ENCODE assay signal across 1 cellular context in the genomic region with DNA sequence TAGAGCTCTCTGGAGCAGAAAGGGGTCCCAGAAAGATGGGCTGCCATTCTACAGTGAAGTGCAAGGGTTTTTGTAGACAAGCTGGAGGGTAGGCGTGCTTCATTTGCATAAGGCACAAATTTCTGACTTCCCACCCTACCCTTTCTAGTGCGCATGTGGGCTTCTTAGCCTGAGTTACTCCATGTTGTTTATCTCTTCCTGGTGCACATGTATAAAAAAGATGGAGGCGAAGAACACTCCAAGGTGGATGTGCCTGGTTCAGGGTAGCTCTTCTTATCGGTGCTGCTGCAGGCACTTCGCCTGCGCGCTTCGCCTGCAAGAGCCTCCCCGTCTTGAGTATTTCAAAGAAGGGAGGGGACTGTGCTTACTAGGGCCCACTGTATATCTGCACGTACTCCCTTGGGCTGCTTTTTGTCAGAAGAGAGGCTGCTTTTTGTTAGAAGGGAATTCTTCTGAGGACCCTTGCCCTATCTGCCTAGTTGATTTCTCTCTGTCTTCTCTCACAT.
TF ChIP-seq lines count a peak whose summit lies in the region.

No MANE protein-coding gene starts in this region.

TF ChIP-seq in K562, 482 proteins besides CTCF, POLR2A, EP300 and RAD21 (continued from another document and continues in another):
- TF ChIP-seq, protein P1, sequence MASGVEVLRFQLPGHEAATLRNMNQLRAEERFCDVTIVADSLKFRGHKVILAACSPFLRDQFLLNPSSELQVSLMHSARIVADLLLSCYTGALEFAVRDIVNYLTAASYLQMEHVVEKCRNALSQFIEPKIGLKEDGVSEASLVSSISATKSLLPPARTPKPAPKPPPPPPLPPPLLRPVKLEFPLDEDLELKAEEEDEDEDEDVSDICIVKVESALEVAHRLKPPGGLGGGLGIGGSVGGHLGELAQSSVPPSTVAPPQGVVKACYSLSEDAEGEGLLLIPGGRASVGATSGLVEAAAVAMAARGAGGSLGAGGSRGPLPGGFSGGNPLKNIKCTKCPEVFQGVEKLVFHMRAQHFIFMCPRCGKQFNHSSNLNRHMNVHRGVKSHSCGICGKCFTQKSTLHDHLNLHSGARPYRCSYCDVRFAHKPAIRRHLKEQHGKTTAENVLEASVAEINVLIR (CRISPR knock-in tag; IDR thresholded peaks at IDR 0.05) = peak; percentile 96
- TF ChIP-seq OTX1 (CRISPR knock-in tag; IDR thresholded peaks at IDR 0.05) (peak; percentile 97), SIRT6 (IDR thresholded peaks at IDR 0.05; ENCODE audit: low read depth, low read length) (no peak), ZBTB17 (CRISPR knock-in tag; IDR thresholded peaks at IDR 0.05) (peak; percentile 98), KAT2B (IDR thresholded peaks at IDR 0.05; ENCODE audit: low read depth, low read length) (no peak), MCM5 (IDR thresholded peaks at IDR 0.05; ENCODE audit: low read depth) (no peak), CBX2 (IDR thresholded peaks at IDR 0.05; ENCODE audit: insufficient read depth, low read length, poor library complexity, severe bottlenecking) (no peak), ZNF311 (CRISPR knock-in tag; IDR thresholded peaks at IDR 0.05) (peak; percentile 99), IFI16 (CRISPR knock-in tag; IDR thresholded peaks at IDR 0.05) (peak; percentile 100), IRF2 (CRISPR knock-in tag; IDR thresholded peaks at IDR 0.05) (no peak), SLC30A9 (CRISPR knock-in tag; IDR thresholded peaks at IDR 0.05) (peak; percentile 91; the same call in 1 of the 2 replicates), BMI1 (IDR thresholded peaks at IDR 0.05; ENCODE audit: low read length) (no peak), DDX20 (tag; IDR thresholded peaks at IDR 0.05; ENCODE audit: low read depth) (peak; percentile 96), E2F3 (CRISPR knock-in tag; IDR thresholded peaks at IDR 0.05) (peak; percentile 99), GTF2E2 (tag; IDR thresholded peaks at IDR 0.05) (peak; percentile 72; the same call in 1 of the 2 replicates), HOXB6 (CRISPR knock-in tag; IDR thresholded peaks at IDR 0.05; ENCODE audit: borderline replicate concordance) (peak; percentile 93), ZNF165 (CRISPR knock-in tag; IDR thresholded peaks at IDR 0.05; ENCODE audit: borderline replicate concordance) (peak; percentile 99), PTTG1 (tag; IDR thresholded peaks at IDR 0.05; ENCODE audit: low read depth) (peak; percentile 97), HNRNPLL (IDR thresholded peaks at IDR 0.05; ENCODE audit: low read depth, low read length, poor library complexity, severe bottlenecking) (no peak), KDM1A (IDR thresholded peaks at IDR 0.05) (peak in 1 of 2 experiments; percentile 61; a peak in 2 of 4 replicates), ZNF274 (IDR thresholded peaks at IDR 0.05; ENCODE audit: borderline replicate concordance, low read depth, low read length) (no peak), TCF3 (CRISPR knock-in tag; IDR thresholded peaks at IDR 0.05) (peak; percentile 63), SP2 (IDR thresholded peaks at IDR 0.05; ENCODE audit: extremely low read depth, low read depth, low read length, poor library complexity, severe bottlenecking) (no peak), ETS2 (tag; IDR thresholded peaks at IDR 0.05; ENCODE audit: borderline replicate concordance, poor library complexity, severe bottlenecking) (peak; percentile 95), ZC3H8 (IDR thresholded peaks at IDR 0.05) (no peak), BRD4 (IDR thresholded peaks at IDR 0.05) (no peak), CCAR2 (IDR thresholded peaks at IDR 0.05; ENCODE audit: low read depth, low read length) (no peak), TBP (optimal IDR thresholded peaks at IDR 0.05; ENCODE audit: low read depth, low read length) (no peak), ZNF695 (CRISPR knock-in tag; IDR thresholded peaks at IDR 0.05) (peak; percentile 97), JUND (IDR thresholded peaks at IDR 0.05; ENCODE audit: borderline replicate concordance, low read depth, low read length) (no peak), JUND (tag; IDR thresholded peaks at IDR 0.05; ENCODE audit: borderline replicate concordance, low read depth, low read length) (peak; percentile 97; the same call in 2 of the 3 replicates), CBFA2T2 (conservative IDR thresholded peaks at IDR 0.05) (peak; percentile 52), POLR3G (IDR thresholded peaks at IDR 0.05; ENCODE audit: extremely low read depth, insufficient read length, insufficient replicate concordance) (no peak), MYNN (IDR thresholded peaks at IDR 0.05) (0 out of 2 replicates have a peak, but pooled peaks have one; percentile 27), MYNN (CRISPR knock-in tag; IDR thresholded peaks at IDR 0.05) (no peak), DIDO1 (tag; IDR thresholded peaks at IDR 0.05; ENCODE audit: low read depth) (peak; percentile 96), ILK (tag; IDR thresholded peaks at IDR 0.05; ENCODE audit: borderline replicate concordance, low read depth) (peak; percentile 99), BCL6 (CRISPR knock-in tag; IDR thresholded peaks at IDR 0.05) (peak; percentile 97), CBX1 (IDR thresholded peaks at IDR 0.05; ENCODE audit: low read depth) (no peak), ZNF408 (CRISPR knock-in tag; IDR thresholded peaks at IDR 0.05; ENCODE audit: low read depth) (no peak), POLR2AphosphoS5 (IDR thresholded peaks at IDR 0.05; ENCODE audit: control insufficient read depth, insufficient read depth, low read depth, low read length) (peak; percentile 39; the same call in 1 of the 2 replicates), RBFOX2 (IDR thresholded peaks at IDR 0.05; ENCODE audit: low read depth, low read length) (0 out of 2 replicates have a peak, but pooled peaks have one; percentile 37), SAFB2 (IDR thresholded peaks at IDR 0.05; ENCODE audit: borderline replicate concordance, low read depth, low read length, severe bottlenecking) (no peak), ZNF253 (CRISPR knock-in tag; conservative IDR thresholded peaks at IDR 0.05) (peak; percentile 82), KLF16 (IDR thresholded peaks at IDR 0.05) (0 out of 2 replicates have a peak, but pooled peaks have one; percentile 10), ZNF707 (CRISPR knock-in tag; conservative IDR thresholded peaks at IDR 0.05) (peak; percentile 91), TBL1XR1 (IDR thresholded peaks at IDR 0.05; ENCODE audit: low read length in 2 of 2) (no peak; a peak in 1 of 4 replicates)
- TF ChIP-seq, protein P2, sequence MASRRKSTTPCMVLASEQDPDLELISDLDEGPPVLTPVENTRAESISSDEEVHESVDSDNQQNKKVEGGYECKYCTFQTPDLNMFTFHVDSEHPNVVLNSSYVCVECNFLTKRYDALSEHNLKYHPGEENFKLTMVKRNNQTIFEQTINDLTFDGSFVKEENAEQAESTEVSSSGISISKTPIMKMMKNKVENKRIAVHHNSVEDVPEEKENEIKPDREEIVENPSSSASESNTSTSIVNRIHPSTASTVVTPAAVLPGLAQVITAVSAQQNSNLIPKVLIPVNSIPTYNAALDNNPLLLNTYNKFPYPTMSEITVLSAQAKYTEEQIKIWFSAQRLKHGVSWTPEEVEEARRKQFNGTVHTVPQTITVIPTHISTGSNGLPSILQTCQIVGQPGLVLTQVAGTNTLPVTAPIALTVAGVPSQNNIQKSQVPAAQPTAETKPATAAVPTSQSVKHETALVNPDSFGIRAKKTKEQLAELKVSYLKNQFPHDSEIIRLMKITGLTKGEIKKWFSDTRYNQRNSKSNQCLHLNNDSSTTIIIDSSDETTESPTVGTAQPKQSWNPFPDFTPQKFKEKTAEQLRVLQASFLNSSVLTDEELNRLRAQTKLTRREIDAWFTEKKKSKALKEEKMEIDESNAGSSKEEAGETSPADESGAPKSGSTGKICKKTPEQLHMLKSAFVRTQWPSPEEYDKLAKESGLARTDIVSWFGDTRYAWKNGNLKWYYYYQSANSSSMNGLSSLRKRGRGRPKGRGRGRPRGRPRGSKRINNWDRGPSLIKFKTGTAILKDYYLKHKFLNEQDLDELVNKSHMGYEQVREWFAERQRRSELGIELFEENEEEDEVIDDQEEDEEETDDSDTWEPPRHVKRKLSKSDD (conservative IDR thresholded peaks at IDR 0.05; ENCODE audit: low read length) = no peak; the same call in 1 of the 2 replicates
- TF ChIP-seq, protein P3, sequence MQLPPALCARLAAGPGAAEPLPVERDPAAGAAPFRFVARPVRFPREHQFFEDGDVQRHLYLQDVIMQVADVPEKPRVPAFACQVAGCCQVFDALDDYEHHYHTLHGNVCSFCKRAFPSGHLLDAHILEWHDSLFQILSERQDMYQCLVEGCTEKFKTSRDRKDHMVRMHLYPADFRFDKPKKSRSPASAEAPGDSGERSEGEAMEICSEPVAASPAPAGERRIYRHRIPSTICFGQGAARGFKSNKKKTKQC (CRISPR knock-in tag; IDR thresholded peaks at IDR 0.05) = no peak
- TF ChIP-seq, protein P4, sequence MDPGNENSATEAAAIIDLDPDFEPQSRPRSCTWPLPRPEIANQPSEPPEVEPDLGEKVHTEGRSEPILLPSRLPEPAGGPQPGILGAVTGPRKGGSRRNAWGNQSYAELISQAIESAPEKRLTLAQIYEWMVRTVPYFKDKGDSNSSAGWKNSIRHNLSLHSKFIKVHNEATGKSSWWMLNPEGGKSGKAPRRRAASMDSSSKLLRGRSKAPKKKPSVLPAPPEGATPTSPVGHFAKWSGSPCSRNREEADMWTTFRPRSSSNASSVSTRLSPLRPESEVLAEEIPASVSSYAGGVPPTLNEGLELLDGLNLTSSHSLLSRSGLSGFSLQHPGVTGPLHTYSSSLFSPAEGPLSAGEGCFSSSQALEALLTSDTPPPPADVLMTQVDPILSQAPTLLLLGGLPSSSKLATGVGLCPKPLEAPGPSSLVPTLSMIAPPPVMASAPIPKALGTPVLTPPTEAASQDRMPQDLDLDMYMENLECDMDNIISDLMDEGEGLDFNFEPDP (CRISPR knock-in tag; IDR thresholded peaks at IDR 0.05) = peak; percentile 99
- TF ChIP-seq, protein P5, sequence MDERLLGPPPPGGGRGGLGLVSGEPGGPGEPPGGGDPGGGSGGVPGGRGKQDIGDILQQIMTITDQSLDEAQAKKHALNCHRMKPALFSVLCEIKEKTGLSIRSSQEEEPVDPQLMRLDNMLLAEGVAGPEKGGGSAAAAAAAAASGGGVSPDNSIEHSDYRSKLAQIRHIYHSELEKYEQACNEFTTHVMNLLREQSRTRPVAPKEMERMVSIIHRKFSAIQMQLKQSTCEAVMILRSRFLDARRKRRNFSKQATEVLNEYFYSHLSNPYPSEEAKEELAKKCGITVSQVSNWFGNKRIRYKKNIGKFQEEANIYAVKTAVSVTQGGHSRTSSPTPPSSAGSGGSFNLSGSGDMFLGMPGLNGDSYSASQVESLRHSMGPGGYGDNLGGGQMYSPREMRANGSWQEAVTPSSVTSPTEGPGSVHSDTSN (CRISPR knock-in tag; IDR thresholded peaks at IDR 0.05; ENCODE audit: low read depth) = no peak
- TF ChIP-seq, protein P5 (tag; conservative IDR thresholded peaks at IDR 0.05; ENCODE audit: low read depth) = peak; percentile 88
- TF ChIP-seq, protein P6, sequence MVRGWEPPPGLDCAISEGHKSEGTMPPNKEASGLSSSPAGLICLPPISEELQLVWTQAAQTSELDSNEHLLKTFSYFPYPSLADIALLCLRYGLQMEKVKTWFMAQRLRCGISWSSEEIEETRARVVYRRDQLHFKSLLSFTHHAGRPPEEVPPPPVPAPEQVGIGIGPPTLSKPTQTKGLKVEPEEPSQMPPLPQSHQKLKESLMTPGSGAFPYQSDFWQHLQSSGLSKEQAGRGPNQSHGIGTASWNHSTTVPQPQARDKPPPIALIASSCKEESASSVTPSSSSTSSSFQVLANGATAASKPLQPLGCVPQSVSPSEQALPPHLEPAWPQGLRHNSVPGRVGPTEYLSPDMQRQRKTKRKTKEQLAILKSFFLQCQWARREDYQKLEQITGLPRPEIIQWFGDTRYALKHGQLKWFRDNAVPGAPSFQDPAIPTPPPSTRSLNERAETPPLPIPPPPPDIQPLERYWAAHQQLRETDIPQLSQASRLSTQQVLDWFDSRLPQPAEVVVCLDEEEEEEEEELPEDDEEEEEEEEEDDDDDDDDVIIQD (CRISPR knock-in tag; IDR thresholded peaks at IDR 0.05) = peak; percentile 98
- TF ChIP-seq, protein P7, sequence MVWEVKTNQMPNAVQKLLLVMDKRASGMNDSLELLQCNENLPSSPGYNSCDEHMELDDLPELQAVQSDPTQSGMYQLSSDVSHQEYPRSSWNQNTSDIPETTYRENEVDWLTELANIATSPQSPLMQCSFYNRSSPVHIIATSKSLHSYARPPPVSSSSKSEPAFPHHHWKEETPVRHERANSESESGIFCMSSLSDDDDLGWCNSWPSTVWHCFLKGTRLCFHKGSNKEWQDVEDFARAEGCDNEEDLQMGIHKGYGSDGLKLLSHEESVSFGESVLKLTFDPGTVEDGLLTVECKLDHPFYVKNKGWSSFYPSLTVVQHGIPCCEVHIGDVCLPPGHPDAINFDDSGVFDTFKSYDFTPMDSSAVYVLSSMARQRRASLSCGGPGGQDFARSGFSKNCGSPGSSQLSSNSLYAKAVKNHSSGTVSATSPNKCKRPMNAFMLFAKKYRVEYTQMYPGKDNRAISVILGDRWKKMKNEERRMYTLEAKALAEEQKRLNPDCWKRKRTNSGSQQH (CRISPR knock-in tag; IDR thresholded peaks at IDR 0.05) = peak; percentile 99
- TF ChIP-seq, protein P8, sequence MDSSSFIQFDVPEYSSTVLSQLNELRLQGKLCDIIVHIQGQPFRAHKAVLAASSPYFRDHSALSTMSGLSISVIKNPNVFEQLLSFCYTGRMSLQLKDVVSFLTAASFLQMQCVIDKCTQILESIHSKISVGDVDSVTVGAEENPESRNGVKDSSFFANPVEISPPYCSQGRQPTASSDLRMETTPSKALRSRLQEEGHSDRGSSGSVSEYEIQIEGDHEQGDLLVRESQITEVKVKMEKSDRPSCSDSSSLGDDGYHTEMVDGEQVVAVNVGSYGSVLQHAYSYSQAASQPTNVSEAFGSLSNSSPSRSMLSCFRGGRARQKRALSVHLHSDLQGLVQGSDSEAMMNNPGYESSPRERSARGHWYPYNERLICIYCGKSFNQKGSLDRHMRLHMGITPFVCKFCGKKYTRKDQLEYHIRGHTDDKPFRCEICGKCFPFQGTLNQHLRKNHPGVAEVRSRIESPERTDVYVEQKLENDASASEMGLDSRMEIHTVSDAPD (CRISPR knock-in tag; IDR thresholded peaks at IDR 0.05) = peak; percentile 99
- TF ChIP-seq, protein P9, sequence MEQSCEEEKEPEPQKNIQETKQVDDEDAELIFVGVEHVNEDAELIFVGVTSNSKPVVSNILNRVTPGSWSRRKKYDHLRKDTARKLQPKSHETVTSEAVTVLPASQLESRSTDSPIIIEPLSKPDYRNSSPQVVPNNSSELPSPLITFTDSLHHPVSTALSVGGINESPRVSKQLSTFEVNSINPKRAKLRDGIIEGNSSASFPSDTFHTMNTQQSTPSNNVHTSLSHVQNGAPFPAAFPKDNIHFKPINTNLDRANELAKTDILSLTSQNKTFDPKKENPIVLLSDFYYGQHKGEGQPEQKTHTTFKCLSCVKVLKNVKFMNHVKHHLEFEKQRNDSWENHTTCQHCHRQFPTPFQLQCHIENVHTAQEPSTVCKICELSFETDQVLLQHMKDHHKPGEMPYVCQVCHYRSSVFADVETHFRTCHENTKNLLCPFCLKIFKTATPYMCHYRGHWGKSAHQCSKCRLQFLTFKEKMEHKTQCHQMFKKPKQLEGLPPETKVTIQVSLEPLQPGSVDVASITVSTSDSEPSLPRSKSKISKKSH (CRISPR knock-in tag; IDR thresholded peaks at IDR 0.05) = peak; percentile 97
